Comparison of ENCODE assay signal across 42 cellular contexts in the genomic region with DNA sequence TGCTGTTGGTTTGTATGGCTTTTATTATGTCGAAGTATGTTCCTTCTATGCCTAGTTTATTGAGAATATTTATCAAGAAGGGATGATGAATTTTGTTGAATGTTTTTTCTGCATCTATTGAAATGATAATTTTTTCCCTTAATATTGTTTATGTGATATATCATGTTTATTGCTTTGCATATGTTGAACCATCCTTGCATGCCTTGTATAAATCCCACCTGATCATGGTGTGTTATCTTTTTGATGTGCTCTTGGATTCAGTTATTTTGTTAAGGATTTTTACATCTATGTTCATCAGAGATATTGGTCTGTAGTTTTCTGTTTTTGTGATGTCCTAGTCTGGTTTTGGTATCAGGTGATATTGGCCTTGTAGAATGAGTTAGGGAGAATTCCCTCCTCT. TPM values are rescaled to one million over a fixed set of nuclear protein-coding genes. Genes with fewer than 3 reads are reported as not detected.
"Had no signal": no experiment of that assay in that cellular context is flagged by ENCODE, and none has a peak within 500 bp of the region (broad histone marks: within the 10 kb centered on the region; RNA-seq: fewer than 3 reads in every experiment).

No MANE protein-coding gene starts in this region.

- H3K4me3 ChIP-seq: adrenal gland, ascending aorta, body of pancreas, breast epithelium, cardiac muscle cell had no signal

- ATAC-seq: activated naive CD4-positive, alpha-beta T cell treated with anti-CD3 and anti-CD28 coated beads, Interleukin-2, amount 50 U/mL, for 72 hours; activated naive CD8-positive, alpha-beta T cell treated with anti-CD3 and anti-CD28 coated beads, Interleukin-2, amount 50 U/mL, for 24 hours; activated T-cell treated with anti-CD3 and anti-CD28 coated beads, Interleukin-2, amount 50 U/mL, for 4 hours; activated T-cell treated with anti-CD3 and anti-CD28 coated beads, Interleukin-2, amount 50 U/mL, for 72 hours; activated T-helper 17 cell treated with anti-CD3 and anti-CD28 coated beads, Interleukin-2, amount 50 U/mL, for 72 hours; body of pancreas had no signal

- H3K27ac Mint-ChIP-seq: activated naive CD4-positive, alpha-beta T cell treated with anti-CD3 and anti-CD28 coated beads for 36 hours; activated naive CD4-positive, alpha-beta T cell treated with anti-CD3 and anti-CD28 coated beads, Interleukin-2, amount 10 ng/mL, durations not matched to agents 7 days and 5 days; activated naive CD4-positive, alpha-beta T cell treated with anti-CD3 and anti-CD28 coated beads, Interleukin-2, amount 50 U/mL, for 24 hours; activated naive CD4-positive, alpha-beta T cell treated with anti-CD3 and anti-CD28 coated beads, Interleukin-2, amount 50 U/mL, for 72 hours; activated naive CD8-positive, alpha-beta T cell; activated naive CD8-positive, alpha-beta T cell treated with anti-CD3 and anti-CD28 coated beads for 36 hours; activated naive CD8-positive, alpha-beta T cell treated with anti-CD3 and anti-CD28 coated beads, Interleukin-2, amount 10 ng/mL, durations not matched to agents 7 days and 5 days; activated naive CD8-positive, alpha-beta T cell treated with anti-CD3 and anti-CD28 coated beads, Interleukin-2, amount 50 U/mL, for 24 hours; activated T-cell treated with anti-CD3 and anti-CD28 coated beads, Interleukin-2, amount 50 U/mL, for 24 hours; activated T-cell treated with anti-CD3 and anti-CD28 coated beads, Interleukin-2, amount 50 U/mL, for 72 hours; activated T-helper 1 cell treated with anti-CD3 and anti-CD28 coated beads, Interleukin-12 subunit alpha, Interleukin-12 subunit beta, Interleukin-2, Interleukin-4 antibody, amounts not matched to agents 30 ng/mL and 10 ng/mL and 1 ng/mL, durations not matched to agents 14 hours and 24 hours and 36 hours; activated T-helper 17 cell treated with anti-CD3 and anti-CD28 coated beads, Interleukin-2, amount 50 U/mL, for 72 hours; activated T-helper 2 cell treated with anti-CD3 and anti-CD28 coated beads, Interferon-gamma antibody, Interleukin-2, Interleukin-4, amounts not matched to agents 10 μg/mL and 5 μg/mL and 100 μg/mL, durations not matched to agents 14 hours and 24 hours and 36 hours; brain had no signal

- FAIRE-seq: astrocyte, bronchial epithelial cell had no signal

- H3K4me3 Mint-ChIP-seq: activated naive CD4-positive, alpha-beta T cell treated with anti-CD3 and anti-CD28 coated beads for 36 hours; activated naive CD4-positive, alpha-beta T cell treated with anti-CD3 and anti-CD28 coated beads, Interleukin-2, amount 10 ng/mL, durations not matched to agents 7 days and 5 days; activated naive CD4-positive, alpha-beta T cell treated with anti-CD3 and anti-CD28 coated beads, Interleukin-2, amount 50 U/mL, for 24 hours; activated naive CD8-positive, alpha-beta T cell; activated naive CD8-positive, alpha-beta T cell treated with anti-CD3 and anti-CD28 coated beads for 36 hours; activated naive CD8-positive, alpha-beta T cell treated with anti-CD3 and anti-CD28 coated beads, Interleukin-2, amount 10 ng/mL, durations not matched to agents 7 days and 5 days; activated naive CD8-positive, alpha-beta T cell treated with anti-CD3 and anti-CD28 coated beads, Interleukin-2, amount 50 U/mL, for 24 hours; activated T-cell treated with anti-CD3 and anti-CD28 coated beads, Interleukin-2, amount 50 U/mL, for 24 hours; activated T-cell treated with anti-CD3 and anti-CD28 coated beads, Interleukin-2, amount 50 U/mL, for 4 hours; activated T-cell treated with anti-CD3 and anti-CD28 coated beads, Interleukin-2, amount 50 U/mL, for 72 hours; activated T-helper 1 cell treated with anti-CD3 and anti-CD28 coated beads, Interleukin-12 subunit alpha, Interleukin-12 subunit beta, Interleukin-2, Interleukin-4 antibody, amounts not matched to agents 30 ng/mL and 10 ng/mL and 1 ng/mL, durations not matched to agents 14 hours and 24 hours and 36 hours; activated T-helper 17 cell treated with anti-CD3 and anti-CD28 coated beads, Interleukin-2, amount 50 U/mL, for 72 hours; brain; central memory CD8-positive, alpha-beta T cell had no signal

- DNase-seq: activated effector memory CD4-positive, alpha-beta T cell treated with anti-CD3 and anti-CD28 coated beads, Interleukin-2, amount 50 U/mL, for 16 hours; activated effector memory CD4-positive, alpha-beta T cell treated with Interleukin-2 at 50 U/mL for 16 hours; activated gamma-delta T cell; activated gamma-delta T cell treated with Interleukin-2 at 50 U/mL for 16 hours; activated naive CD4-positive, alpha-beta T cell; activated naive CD4-positive, alpha-beta T cell treated with anti-CD3 and anti-CD28 coated beads for 36 hours; activated naive CD4-positive, alpha-beta T cell treated with anti-CD3 and anti-CD28 coated beads, Interleukin-2, amount 10 ng/mL, durations not matched to agents 7 days and 5 days; activated naive CD4-positive, alpha-beta T cell treated with anti-CD3 and anti-CD28 coated beads, Interleukin-2, amount 50 U/mL, for 16 hours; activated naive CD4-positive, alpha-beta T cell treated with Interleukin-2 at 50 U/mL for 16 hours; activated naive CD8-positive, alpha-beta T cell treated with anti-CD3 and anti-CD28 coated beads for 36 hours; activated naive CD8-positive, alpha-beta T cell treated with anti-CD3 and anti-CD28 coated beads, Interleukin-2, amount 10 ng/mL, durations not matched to agents 7 days and 5 days; activated naive CD8-positive, alpha-beta T cell treated with anti-CD3 and anti-CD28 coated beads, Interleukin-2, amount 50 U/mL, for 24 hours; activated T-cell treated with anti-CD3 and anti-CD28 coated beads, Interleukin-2, amount 50 U/mL, for 24 hours; activated T-cell treated with anti-CD3 and anti-CD28 coated beads, Interleukin-2, amount 50 U/mL, for 4 hours; activated T-cell treated with anti-CD3 and anti-CD28 coated beads, Interleukin-2, amount 50 U/mL, for 48 hours; activated T-cell treated with anti-CD3 and anti-CD28 coated beads, Interleukin-2, amount 50 U/mL, for 72 hours; adrenal gland; amniotic stem cell; amygdala; anterior cingulate cortex; aorta; body of pancreas; brain microvascular endothelial cell; caudate nucleus; central memory CD4-positive, alpha-beta T cell; cerebellar nuclear complex had no signal

- H3K27me3 ChIP-seq: adrenal gland, ascending aorta, body of pancreas, brain microvascular endothelial cell, breast epithelium, cardiac muscle cell had no signal

- H3K4me1 ChIP-seq: adrenal gland, ascending aorta, body of pancreas, breast epithelium had no signal

- H3K4me1 Mint-ChIP-seq: activated naive CD4-positive, alpha-beta T cell treated with anti-CD3 and anti-CD28 coated beads, Interleukin-2, amount 50 U/mL, for 24 hours; activated naive CD8-positive, alpha-beta T cell treated with anti-CD3 and anti-CD28 coated beads for 36 hours; activated naive CD8-positive, alpha-beta T cell treated with anti-CD3 and anti-CD28 coated beads, Interleukin-2, amount 50 U/mL, for 24 hours; activated T-helper 17 cell treated with anti-CD3 and anti-CD28 coated beads, Interleukin-2, amount 50 U/mL, for 72 hours; brain; central memory CD8-positive, alpha-beta T cell had no signal

- H3K9me3 ChIP-seq: adrenal gland, ascending aorta, body of pancreas had no signal

- H3K27ac ChIP-seq: adrenal gland, ascending aorta, body of pancreas, brain microvascular endothelial cell, breast epithelium, cardiac muscle cell had no signal

- H3K36me3 ChIP-seq: adrenal gland, ascending aorta, brain microvascular endothelial cell, breast epithelium, cardiac muscle cell had no signal

RNA-seq across cellular contexts. Expression of a gene that starts 50.8 kb away (rescaled TPM):
- total RNA-seq: activated naive CD4-positive, alpha-beta T cell treated with anti-CD3 and anti-CD28 coated beads for 36 hours; activated naive CD4-positive, alpha-beta T cell treated with anti-CD3 and anti-CD28 coated beads, Interleukin-2, amount 50 U/mL, for 72 hours; activated naive CD8-positive, alpha-beta T cell treated with anti-CD3 and anti-CD28 coated beads for 36 hours; activated naive CD8-positive, alpha-beta T cell treated with anti-CD3 and anti-CD28 coated beads, Interleukin-2, amount 10 ng/mL, durations not matched to agents 7 days and 5 days; activated T-cell treated with anti-CD3 and anti-CD28 coated beads, Interleukin-2, amount 50 U/mL, for 4 hours; activated T-cell treated with anti-CD3 and anti-CD28 coated beads, Interleukin-2, amount 50 U/mL, for 72 hours; activated T-helper 1 cell treated with anti-CD3 and anti-CD28 coated beads, Interleukin-12 subunit alpha, Interleukin-12 subunit beta, Interleukin-2, Interleukin-4 antibody, amounts not matched to agents 30 ng/mL and 10 ng/mL and 1 ng/mL, durations not matched to agents 14 hours and 24 hours and 36 hours; activated T-helper 17 cell treated with anti-CD3 and anti-CD28 coated beads, Interleukin-2, amount 50 U/mL, for 72 hours; activated T-helper 2 cell treated with anti-CD3 and anti-CD28 coated beads, Interferon-gamma antibody, Interleukin-2, Interleukin-4, amounts not matched to agents 10 μg/mL and 5 μg/mL and 100 μg/mL, durations not matched to agents 14 hours and 24 hours and 36 hours; adrenal gland; ascending aorta; astrocyte; breast epithelium; bronchial epithelial cell; cardiac muscle cell; cardiac septum; cerebellum; chondrocyte had no signal
- polyA plus RNA-seq: aorta, cardiac muscle cell had no signal
